Comparison of ENCODE assay signal across 8 cellular contexts in genomic region chr2:102992607-102993006, GRCh38.
"Had no signal": no experiment of that assay in that cellular context is flagged by ENCODE, and none has a peak within 500 bp of the region (broad histone marks: within the 10 kb centered on the region; RNA-seq: fewer than 3 reads in every experiment).

No MANE protein-coding gene starts in this region.

- H3K4me3 ChIP-seq: GM12878 had no signal

- FAIRE-seq: G401.6, GM12878, GM12891, GM12892, GM18507, GM19239 had no signal

- DNase-seq: GDM1, GF-D8 had no signal

- ATAC-seq: GM12878 had no signal
